ENCODE assay signal across 22 cellular contexts in genomic region chr7:122901250-122901649, GRCh38. TPM values are rescaled to one million over a fixed set of nuclear protein-coding genes. Genes with fewer than 3 reads are reported as not detected.
"Had no signal": no experiment of that assay in that cellular context is flagged by ENCODE, and none has a peak within 500 bp of the region (broad histone marks: within the 10 kb centered on the region; RNA-seq: fewer than 3 reads in every experiment).

No MANE protein-coding gene starts in this region.

- H3K4me1 ChIP-seq: ascending aorta, breast epithelium, foreskin keratinocyte, lower lobe of right lung, thyroid gland had no signal

- H3K9me3 ChIP-seq: ascending aorta, breast epithelium, lower lobe of right lung, thyroid gland had no signal

- ATAC-seq: activated CD8-positive, alpha-beta T cell treated with anti-CD3 and anti-CD28 coated beads for 36 hours; esophagus mucosa; foreskin keratinocyte; left cardiac atrium had no signal

- H3K4me3 ChIP-seq: ascending aorta, breast epithelium, hepatocyte, lower lobe of right lung, thyroid gland had no signal

- H3K27me3 ChIP-seq: ascending aorta, breast epithelium, foreskin keratinocyte, hepatocyte, thyroid gland had no signal

- DNase-seq: activated CD4-positive, alpha-beta T cell treated with anti-CD3 and anti-CD28 coated beads, Interleukin-2, amount 10 ng/mL, durations not matched to agents 24 days and 14 days; activated CD8-positive, alpha-beta T cell treated with anti-CD3 and anti-CD28 coated beads for 36 hours; activated naive CD4-positive, alpha-beta T cell treated with Interleukin-2 at 50 U/mL for 16 hours; activated T-cell treated with anti-CD3 and anti-CD28 coated beads, Interleukin-2, amount 50 U/mL, for 1 hour; cortex of kidney; foreskin keratinocyte; left cardiac atrium; lower lobe of right lung; midbrain; nephron progenitor cell; occipital lobe; posterior cingulate gyrus; stimulated activated CD4-positive, alpha-beta T cell treated with anti-CD3 and anti-CD28 coated beads, Interleukin-12 subunit alpha, Interleukin-12 subunit beta, amount 100 ng/mL, for 4 hours; stimulated activated CD4-positive, alpha-beta T cell treated with anti-CD3 and anti-CD28 coated beads, Interleukin-1b, Interleukin-23, amount 100 ng/mL, for 48 hours; stimulated activated CD8-positive, alpha-beta memory T cell treated with anti-CD3 and anti-CD28 coated beads, Interleukin-4, amount 100 ng/mL, for 48 hours; stimulated activated naive CD4-positive, alpha-beta T cell; thyroid gland had no signal

- H3K36me3 ChIP-seq: ascending aorta, breast epithelium, lower lobe of right lung, thyroid gland had no signal

RNA-seq across cellular contexts. Expression of gene CADPS2, which starts 15.0 kb away (rescaled TPM):
- total RNA-seq: activated CD4-positive, alpha-beta T cell treated with anti-CD3 and anti-CD28 coated beads, Interleukin-2, amount 10 ng/mL, durations not matched to agents 24 days and 14 days; activated CD8-positive, alpha-beta T cell treated with anti-CD3 and anti-CD28 coated beads for 36 hours; activated T-helper 2 cell treated with anti-CD3 and anti-CD28 coated beads, Interferon-gamma antibody, Interleukin-2, Interleukin-4, amounts not matched to agents 10 μg/mL and 5 μg/mL and 100 μg/mL, durations not matched to agents 14 hours and 24 hours and 36 hours had no signal
